ENCODE assay signal across 9 cellular contexts in the genomic region with DNA sequence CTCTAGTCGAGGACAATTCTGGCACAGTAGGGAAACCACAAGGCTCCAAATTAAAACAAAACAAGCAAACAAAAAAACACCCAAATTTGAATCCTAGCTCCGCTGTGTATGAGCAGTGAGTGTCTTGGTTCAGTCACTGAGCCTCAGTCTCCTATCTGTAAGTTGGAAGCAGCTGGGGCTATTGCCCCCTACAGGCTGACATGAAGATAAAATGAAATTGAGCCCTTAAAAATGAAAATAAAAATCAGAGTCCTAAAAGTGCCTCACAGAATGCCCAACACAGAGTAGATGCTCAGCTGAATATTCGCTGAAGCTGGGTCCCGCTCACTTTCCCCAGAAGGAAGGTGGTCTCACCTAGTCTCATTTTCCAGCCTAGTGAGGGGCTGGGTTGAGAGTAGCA.
A peak's percentile ranks its signal among the peaks of the same experiment; 100 is the strongest.
DNase-seq lines count a peak whose midpoint lies in the region; ATAC-seq and TF ChIP-seq lines count a peak whose summit lies in the region.
"Had no signal": no experiment of that assay in that cellular context is flagged by ENCODE, and none has a peak within 500 bp of the region (broad histone marks: within the 10 kb centered on the region; RNA-seq: fewer than 3 reads in every experiment).

No MANE protein-coding gene starts in this region.

- no peaks in the 10 kb centered on the region for H3K36me3 ChIP-seq in Loucy (ENCODE audit: insufficient read depth, low read length)
- no peaks in the 10 kb centered on the region for H3K36me3 ChIP-seq in mammary epithelial cell (ENCODE audit: insufficient read depth, low read length)
- no peaks in the 10 kb centered on the region for H3K36me3 ChIP-seq in osteoblast (ENCODE audit: insufficient read depth, low read length)
- H3K36me3 ChIP-seq: HAP-1 had no signal

- CTCF ChIA-PET in mammary epithelial cell (lab: Charles Lee; ENCODE audit: low non-redundant PET), result no interaction called here

- H2AFZ ChIP-seq in Loucy (ENCODE audit: low read length) (no peak overlapping the region), mammary epithelial cell (ENCODE audit: low read depth, low read length) (no peak overlapping the region), osteoblast (ENCODE audit: low read length) (no peak overlapping the region)

- H3F3A ChIP-seq in Loucy (ENCODE audit: low read depth), result no peaks in the 10 kb centered on the region

- H3K9ac ChIP-seq in Loucy (ENCODE audit: low read depth, low read length, poor library complexity, severe bottlenecking) (no peak overlapping the region), mammary epithelial cell (ENCODE audit: insufficient read depth, low read length) (no peak overlapping the region)

- H3K4me2 ChIP-seq in Loucy (ENCODE audit: low read depth, low read length, poor library complexity, severe bottlenecking) (peak overlapping the region; percentile 14), mammary epithelial cell (ENCODE audit: insufficient read depth, low read depth, low read length) (no peak overlapping the region), osteoblast (ENCODE audit: insufficient read depth, low read length) (no peak overlapping the region)

- H3K27me3 ChIP-seq in Loucy (ENCODE audit: insufficient read depth, low read length, poor library complexity, severe bottlenecking), result no peaks in the 10 kb centered on the region
- no peaks in the 10 kb centered on the region for H3K27me3 ChIP-seq in mammary epithelial cell (ENCODE audit: insufficient read depth, low read length)
- H3K27me3 ChIP-seq in osteoblast (ENCODE audit: insufficient read depth, low read length), result peaks cover 25% of the 10 kb centered on the region

- intact Hi-C loops in mammary epithelial cell (cut with micrococcal nuclease), result no loop called here

- no peaks in the 10 kb centered on the region for H3K9me2 ChIP-seq in Loucy (replicated peaks; ENCODE audit: low read depth, low read length)

- 64% methylated on average over 4 of the region's 4 CpGs for WGBS in mammary epithelial cell (ENCODE audit: low coverage, missing lambda C conversion rate)

- H3K79me2 ChIP-seq in Loucy (ENCODE audit: insufficient read depth, low read length) (no peaks in the 10 kb centered on the region), mammary epithelial cell (ENCODE audit: insufficient read depth, low read length) (no peaks in the 10 kb centered on the region), osteoblast (ENCODE audit: insufficient read depth, low read length) (no peaks in the 10 kb centered on the region)

- no peaks in the 10 kb centered on the region for H3K9me3 ChIP-seq in Loucy (ENCODE audit: insufficient read depth, low read depth, low read length)
- H3K9me3 ChIP-seq in mammary epithelial cell (replicated peaks; ENCODE audit: insufficient read depth, low read length), result no peaks in the 10 kb centered on the region
- no peaks in the 10 kb centered on the region for H3K9me3 ChIP-seq in osteoblast (ENCODE audit: low read depth, low read length)
- H3K9me3 ChIP-seq: HAP-1 had no signal

- dilution Hi-C loops in mammary epithelial cell (cut with HindIII; ENCODE audit: low sequenced_read_pairs), result no loop called here

- H3K4me1 ChIP-seq in Loucy (ENCODE audit: insufficient read depth, low read length, poor library complexity, severe bottlenecking) (no peaks in the 10 kb centered on the region), mammary epithelial cell (ENCODE audit: insufficient read depth, low read length) (no peaks in the 10 kb centered on the region), osteoblast (ENCODE audit: insufficient read depth, low read length) (no peaks in the 10 kb centered on the region)
- H3K4me1 ChIP-seq: HAP-1 had no signal

- no TSS peak for BruUV-seq in mammary epithelial cell (replicated peaks; lab: Mats Ljungman, UMichigan)

- DNase-seq in GM03348 (ENCODE audit: low spot score) (peak; percentile 62), mammary epithelial cell (no peak), osteoblast (ENCODE audit: insufficient read length, low spot score, missing footprints) (no peak), ecto neural progenitor cell (ENCODE audit: low spot score) (no peak), 8988T (no peak)
- DNase-seq: stimulated activated CD4-positive, alpha-beta T cell treated with anti-CD3 and anti-CD28 coated beads, Interleukin-4, amount 100 ng/mL, for 24 hours had no signal

- H4K20me1 ChIP-seq in Loucy (ENCODE audit: insufficient read depth, low read length, poor library complexity, severe bottlenecking) (no peaks in the 10 kb centered on the region), mammary epithelial cell (ENCODE audit: insufficient read depth, low read length) (no peaks in the 10 kb centered on the region), osteoblast (ENCODE audit: insufficient read depth, low read length) (no peaks in the 10 kb centered on the region)

- no peak overlapping the region for H3K27ac ChIP-seq in mammary epithelial cell (ENCODE audit: insufficient read depth, low read depth, low read length)
- H3K27ac ChIP-seq in osteoblast (ENCODE audit: low read depth, low read length), result no peak overlapping the region

- no peak overlapping the region for H3K4me3 ChIP-seq in Loucy (ENCODE audit: low read length, poor library complexity, severe bottlenecking)
- no peak overlapping the region for H3K4me3 ChIP-seq in mammary epithelial cell (replicated peaks in 1 of 3; ENCODE audit: insufficient read depth in 1 of 3, low read depth in 2 of 3, low read length in 3 of 3)
- no peak overlapping the region for H3K4me3 ChIP-seq in osteoblast (ENCODE audit: insufficient read depth, low read length)
- H3K4me3 ChIP-seq: HAP-1 had no signal

- TF ChIP-seq CTCF in Loucy (conservative IDR thresholded peaks at IDR 0.05; ENCODE audit: low read length) (peak; percentile 71), mammary epithelial cell (conservative IDR thresholded peaks at IDR 0.05 in 1 of 2, IDR thresholded peaks at IDR 0.05 in 1 of 2; ENCODE audit: extremely low read depth in 1 of 2, insufficient read depth in 1 of 2, low read depth in 1 of 2, low read length in 2 of 2) (peak; percentile 38 to 46), osteoblast (IDR thresholded peaks at IDR 0.05; ENCODE audit: extremely low read depth, low read depth, low read length) (peak; percentile 68)

- ATAC-seq in HG03571 (IDR thresholded peaks at IDR 0.05; ENCODE audit: unreplicated experiment), result no peak

- in situ Hi-C loops in mammary epithelial cell (cut with MboI; ENCODE audit: low sequenced_read_pairs in 2 of 2), result no loop called here
